Comparison of ENCODE assay signal across 2 cellular contexts in genomic region chr9:87891754-87892153, GRCh38.
TF ChIP-seq lines count a peak whose summit lies in the region.

No MANE protein-coding gene starts in this region.

TF ChIP-seq in IMR-90, 13 proteins besides CTCF, POLR2A, EP300 and RAD21:
- TF ChIP-seq CHD1 (IDR thresholded peaks at IDR 0.05; ENCODE audit: low read depth, low read length) = no peak
- TF ChIP-seq MAFK (IDR thresholded peaks at IDR 0.05; ENCODE audit: low read depth, low read length) = no peak
- TF ChIP-seq CEBPB (IDR thresholded peaks at IDR 0.05; ENCODE audit: low read depth, low read length) = peak; percentile 89
- TF ChIP-seq RFX5 (IDR thresholded peaks at IDR 0.05; ENCODE audit: low read depth, low read length) = no peak
- no peak for TF ChIP-seq SMC3 (IDR thresholded peaks at IDR 0.05; ENCODE audit: low read depth, low read length)

TF ChIP-seq in K562, 482 proteins besides CTCF, POLR2A, EP300 and RAD21:
- TF ChIP-seq DPF2 (IDR thresholded peaks at IDR 0.05) = no peak
- no peak for TF ChIP-seq CEBPG (CRISPR knock-in tag; IDR thresholded peaks at IDR 0.05)
- TF ChIP-seq CEBPG (tag; conservative IDR thresholded peaks at IDR 0.05 in 1 of 2, IDR thresholded peaks at IDR 0.05 in 1 of 2) = peak; percentile 26 to 64; a peak in 2 of 4 replicates
- TF ChIP-seq ZC3H8 (IDR thresholded peaks at IDR 0.05) = no peak
- TF ChIP-seq NCOA4 (IDR thresholded peaks at IDR 0.05; ENCODE audit: partially characterized antibody) = no peak
- TF ChIP-seq SFPQ (IDR thresholded peaks at IDR 0.05; ENCODE audit: low read depth, low read length) = no peak
- no peak for TF ChIP-seq HDGF (IDR thresholded peaks at IDR 0.05)
- peak; percentile 73 for TF ChIP-seq CEBPB (tag; IDR thresholded peaks at IDR 0.05)
- TF ChIP-seq NELFE (IDR thresholded peaks at IDR 0.05; ENCODE audit: insufficient read depth, insufficient read length) = no peak
